ENCODE assay signal across 18 cellular contexts in genomic region chr2:239473211-239473805, GRCh38.
DNase-seq lines count a peak whose midpoint lies in the region; ATAC-seq, FAIRE-seq and TF ChIP-seq lines count a peak whose summit lies in the region.
"Had no signal": no experiment of that assay in that cellular context is flagged by ENCODE, and none has a peak within 500 bp of the region (broad histone marks: within the 10 kb centered on the region; RNA-seq: fewer than 3 reads in every experiment).

No MANE protein-coding gene starts in this region.

- intact Hi-C loops in natural killer cell (cut with micrococcal nuclease): no loop called here
- intact Hi-C loops in kidney (cut with DNase I): no loop called here
- intact Hi-C loops in posterior vena cava (cut with DNase I): loop anchor here in 1 of 2 donors (10.0 kb wide), 1 partner anchor 1251 kb away; no protein-coding TSS in a partner anchor

- H3K36me3 Mint-ChIP-seq in natural killer cell treated with Interleukin-12 subunit alpha and Interleukin-12 subunit beta and Interleukin-15 and Interleukin-18, amount 100 ng/mL, for 72 hours: no peaks in the 10 kb centered on the region
- H3K36me3 Mint-ChIP-seq in natural killer cell (no peaks in the 10 kb centered on the region), T-helper 17 cell (ENCODE audit: low read depth) (peaks cover 4% of the 10 kb centered on the region)
- H3K36me3 Mint-ChIP-seq: CD8-positive, alpha-beta T cell had no signal

- no peak for ATAC-seq in natural killer cell treated with Interleukin-12 subunit alpha and Interleukin-12 subunit beta and Interleukin-15 and Interleukin-18, amount 100 ng/mL, for 72 hours
- ATAC-seq in natural killer cell (no peak), T-helper 17 cell (no peak), GM21390 (IDR thresholded peaks at IDR 0.05; ENCODE audit: unreplicated experiment) (no peak)
- ATAC-seq: A549; CD8-positive, alpha-beta T cell had no signal

- H3K4me3 ChIP-seq in kidney (ENCODE audit: low read length in 2 of 2) (no peak overlapping the region), small intestine (ENCODE audit: low read depth in 1 of 2, low read length in 2 of 2) (no peak overlapping the region)
- H3K4me3 ChIP-seq: A549 had no signal

- H3K36me3 ChIP-seq in kidney (ENCODE audit: control insufficient read depth in 1 of 2, insufficient read depth in 2 of 2, low read length in 2 of 2) (no peaks in the 10 kb centered on the region), small intestine (ENCODE audit: control insufficient read depth in 2 of 2, insufficient read depth in 2 of 2, low read length in 2 of 2) (no peaks in the 10 kb centered on the region)
- H3K36me3 ChIP-seq: BE2C had no signal

- no peaks in the 10 kb centered on the region for H3K9me3 Mint-ChIP-seq in natural killer cell treated with Interleukin-12 subunit alpha and Interleukin-12 subunit beta and Interleukin-15 and Interleukin-18, amount 100 ng/mL, for 72 hours
- H3K9me3 Mint-ChIP-seq in natural killer cell: no peaks in the 10 kb centered on the region
- H3K9me3 Mint-ChIP-seq: CD8-positive, alpha-beta T cell had no signal

- FAIRE-seq in kidney (lab: Jason Lieb, UNC) (no peak), small intestine (lab: Jason Lieb, UNC) (no peak)
- FAIRE-seq: A549, D721Med, GM12892 had no signal

- no peak overlapping the region for H3K9ac ChIP-seq in kidney (ENCODE audit: low read length in 2 of 2)

- no peaks in the 10 kb centered on the region for H3K4me1 ChIP-seq in kidney (ENCODE audit: control insufficient read depth in 1 of 2, insufficient read depth in 1 of 2, low read depth in 1 of 2, low read length in 2 of 2)
- no peaks in the 10 kb centered on the region for H3K4me1 ChIP-seq in small intestine (ENCODE audit: control insufficient read depth in 2 of 2, insufficient read depth in 1 of 2, low read depth in 1 of 2, low read length in 1 of 2)
- H3K4me1 ChIP-seq: A549, BE2C had no signal

- no peak overlapping the region for H3K27ac Mint-ChIP-seq in natural killer cell treated with Interleukin-12 subunit alpha and Interleukin-12 subunit beta and Interleukin-15 and Interleukin-18, amount 100 ng/mL, for 72 hours
- H3K27ac Mint-ChIP-seq in natural killer cell (no peak overlapping the region), T-helper 17 cell (no peak overlapping the region)
- H3K27ac Mint-ChIP-seq: CD8-positive, alpha-beta T cell had no signal

- H3K27me3 ChIP-seq in small intestine (ENCODE audit: control insufficient read depth in 2 of 2, insufficient read depth in 2 of 2, low read length in 2 of 2): no peaks in the 10 kb centered on the region
- H3K27me3 ChIP-seq: BE2C had no signal

- no peak overlapping the region for H3K4me3 Mint-ChIP-seq in natural killer cell treated with Interleukin-12 subunit alpha and Interleukin-12 subunit beta and Interleukin-15 and Interleukin-18, amount 100 ng/mL, for 72 hours
- H3K4me3 Mint-ChIP-seq in natural killer cell (no peak overlapping the region), T-helper 17 cell (no peak overlapping the region)
- H3K4me3 Mint-ChIP-seq: CD8-positive, alpha-beta T cell; H9 had no signal

- H3K27me3 Mint-ChIP-seq in natural killer cell treated with Interleukin-12 subunit alpha and Interleukin-12 subunit beta and Interleukin-15 and Interleukin-18, amount 100 ng/mL, for 72 hours: peaks cover 0 to 8% of the 10 kb centered on the region in 2 donors
- H3K27me3 Mint-ChIP-seq in natural killer cell (ENCODE audit: low read depth in 2 of 2) (peaks cover 11 to 13% of the 10 kb centered on the region in 2 donors), T-helper 17 cell (peaks cover 22% of the 10 kb centered on the region)

- TF ChIP-seq CTCF in natural killer cell (IDR thresholded peaks at IDR 0.05) (no peak), kidney (IDR thresholded peaks at IDR 0.05; ENCODE audit: borderline replicate concordance, extremely low read depth, insufficient read depth) (no peak)

- peak; percentile 10 for DNase-seq in natural killer cell treated with Interleukin-12 subunit alpha and Interleukin-12 subunit beta and Interleukin-15 and Interleukin-18, amount 100 ng/mL, for 72 hours (ENCODE audit: low spot score)
- no peak for DNase-seq in natural killer cell
- DNase-seq in kidney: peak; percentile 36
- peak; percentile 64 for DNase-seq in posterior vena cava (ENCODE audit: low spot score)
- no peak for DNase-seq in T-helper 17 cell
- no peak for DNase-seq in small intestine
- DNase-seq: BE2C; CD8-positive, alpha-beta T cell; COR-L47; DND-41; GDM1; GOT3; H9 had no signal

- no peaks in the 10 kb centered on the region for H3K4me1 Mint-ChIP-seq in natural killer cell treated with Interleukin-12 subunit alpha and Interleukin-12 subunit beta and Interleukin-15 and Interleukin-18, amount 100 ng/mL, for 72 hours (ENCODE audit: low read depth in 2 of 2)
- H3K4me1 Mint-ChIP-seq in natural killer cell (no peaks in the 10 kb centered on the region), T-helper 17 cell (peaks cover 7% of the 10 kb centered on the region)

- H3K9me3 ChIP-seq in kidney (ENCODE audit: control insufficient read depth in 1 of 2, low read length in 2 of 2): no peaks in the 10 kb centered on the region
- H3K9me3 ChIP-seq in T-helper 17 cell (ENCODE audit: control insufficient read depth, low read length, poor library complexity, severe bottlenecking): no peaks in the 10 kb centered on the region
- H3K9me3 ChIP-seq in small intestine (ENCODE audit: control insufficient read depth, low read depth): no peaks in the 10 kb centered on the region
- H3K9me3 ChIP-seq: BE2C had no signal

- 83 to 89% (median 89%) methylated on average over 8 of the region's 8 CpGs for WGBS in small intestine, 3 donors

- no peak overlapping the region for H3K27ac ChIP-seq in kidney (ENCODE audit: low read depth in 2 of 2, low read length in 2 of 2)
- H3K27ac ChIP-seq in small intestine (ENCODE audit: low read depth in 1 of 2, low read length in 1 of 2): no peak overlapping the region
- H3K27ac ChIP-seq: A549, C4-2B had no signal

Comparison
In these comparisons a context has a peak if more than half of its experiments do, and no peak if none do; other contexts are left out.
1. DNase-seq: peak in natural killer cell treated with Interleukin-12 subunit alpha and Interleukin-12 subunit beta and Interleukin-15 and Interleukin-18, amount 100 ng/mL, for 72 hours (single experiment), kidney (single experiment) and posterior vena cava (single experiment); none in natural killer cell (single experiment), T-helper 17 cell (0 of 3) and small intestine (single experiment).